ENCODE assay signal across 28 cellular contexts in the genomic region with DNA sequence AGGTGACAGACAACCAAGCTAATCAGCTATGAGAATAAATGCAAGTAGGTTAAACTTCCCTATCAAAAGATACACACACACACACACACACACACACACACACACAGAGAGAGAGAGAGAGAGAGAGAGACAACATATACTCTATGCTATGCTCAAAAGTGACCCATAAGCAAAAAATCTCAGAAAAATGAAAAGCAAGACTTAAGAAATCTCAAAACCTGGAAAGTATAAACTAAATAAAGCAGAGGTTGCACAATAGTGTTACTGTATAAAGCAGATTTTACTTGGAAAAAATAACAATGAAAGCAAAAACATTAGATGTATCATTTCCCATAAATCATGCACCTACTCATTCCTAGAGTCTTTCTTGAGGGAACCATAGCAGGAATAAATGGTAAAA.
DNase-seq lines count a peak whose midpoint lies in the region; ATAC-seq and TF ChIP-seq lines count a peak whose summit lies in the region.
"Had no signal": no experiment of that assay in that cellular context is flagged by ENCODE, and none has a peak within 500 bp of the region (broad histone marks: within the 10 kb centered on the region; RNA-seq: fewer than 3 reads in every experiment).

No MANE protein-coding gene starts in this region.

- no peaks in the 10 kb centered on the region for H4K20me1 ChIP-seq in IMR-90 (ENCODE audit: insufficient read depth, low read length)

- H3K4me1 ChIP-seq in IMR-90 (ENCODE audit: control insufficient read depth, insufficient read depth, low read length) (0 out of 2 replicates have a peak, but pooled peaks cover 3% of the 10 kb centered on the region), trophoblast cell (ENCODE audit: control insufficient read depth in 1 of 2, insufficient read depth in 2 of 2, low read length in 2 of 2) (no peaks in the 10 kb centered on the region)

- no peak overlapping the region for H2BK12ac ChIP-seq in trophoblast cell (ENCODE audit: low read length)

- no peak overlapping the region for H2BK5ac ChIP-seq in IMR-90 (ENCODE audit: low read depth, low read length, poor library complexity, severe bottlenecking)
- no peak overlapping the region for H2BK5ac ChIP-seq in trophoblast cell (ENCODE audit: low read depth, low read length, poor library complexity)

- H3K56ac ChIP-seq in IMR-90 (ENCODE audit: extremely low read depth, insufficient read depth, low read length) = no peak overlapping the region

- ATAC-seq in IMR-90 (ENCODE audit: low read depth) = peak; percentile 64
- ATAC-seq in HG02610 (IDR thresholded peaks at IDR 0.05; ENCODE audit: unreplicated experiment) = no peak
- ATAC-seq in GM19023 (IDR thresholded peaks at IDR 0.05; ENCODE audit: unreplicated experiment) = no peak
- ATAC-seq: HCT116 had no signal

- intact Hi-C loops in IMR-90 (cut with micrococcal nuclease) = no loop called here

- no peak overlapping the region for H3K4me2 ChIP-seq in IMR-90 (ENCODE audit: low read depth, low read length)
- no peak overlapping the region for H3K4me2 ChIP-seq in trophoblast cell (ENCODE audit: low read length)

- H3K27ac ChIP-seq in IMR-90 (ENCODE audit: insufficient read depth, low read length) (no peak overlapping the region), trophoblast cell (ENCODE audit: low read depth, low read length) (no peak overlapping the region)
- H3K27ac ChIP-seq: HL-60, SK-N-MC had no signal

- dilution Hi-C loops in IMR-90 (cut with HindIII; ENCODE audit: low sequenced_read_pairs, unreplicated experiment) = no loop called here

- no peak overlapping the region for H2BK15ac ChIP-seq in IMR-90 (ENCODE audit: low read depth, low read length)

- BruUV-seq in IMR-90 (replicated peaks; lab: Mats Ljungman, UMichigan) = no TSS peak

- H4K12ac ChIP-seq in trophoblast cell (ENCODE audit: low read depth, low read length) = no peak overlapping the region

- H3K4me3 ChIP-seq in AG09309 (ENCODE audit: control insufficient read depth, low read depth, low read length) (no peak overlapping the region), IMR-90 (ENCODE audit: insufficient read depth, low read depth, low read length) (no peak overlapping the region), fibroblast of the aortic adventitia (ENCODE audit: low read depth, low read length) (no peak overlapping the region), trophoblast cell (ENCODE audit: low read depth, low read length) (no peak overlapping the region)
- H3K4me3 ChIP-seq: SK-N-MC had no signal

- H3K27me3 ChIP-seq in IMR-90 (ENCODE audit: control insufficient read depth, insufficient read depth, low read length) (no peaks in the 10 kb centered on the region), trophoblast cell (ENCODE audit: insufficient read depth, low read length) (no peaks in the 10 kb centered on the region)

- H3K9me1 ChIP-seq in IMR-90 (ENCODE audit: insufficient read depth, low read length) = no peaks in the 10 kb centered on the region

- TF ChIP-seq RAD21 in IMR-90 (IDR thresholded peaks at IDR 0.05; ENCODE audit: low read length) = no peak

- no peak overlapping the region for H3K4ac ChIP-seq in IMR-90 (ENCODE audit: low read depth, low read length)
- H3K4ac ChIP-seq in trophoblast cell (ENCODE audit: low read depth, low read length) = no peak overlapping the region

- H3K9ac ChIP-seq in IMR-90 (ENCODE audit: low read depth, low read length) (no peak overlapping the region), trophoblast cell (ENCODE audit: low read length) (no peak overlapping the region)

- CTCF ChIA-PET in IMR-90 (lab: Yijun Ruan, JAX) = no interaction called here

- POLR2A ChIA-PET in IMR-90 (lab: Charles Lee; ENCODE audit: unreplicated experiment) = no interaction called here

- no peak overlapping the region for H4K5ac ChIP-seq in IMR-90 (ENCODE audit: low read depth, low read length)

- no peak overlapping the region for H4K91ac ChIP-seq in IMR-90 (ENCODE audit: insufficient read depth, low read depth, low read length)
- no peak overlapping the region for H4K91ac ChIP-seq in trophoblast cell (ENCODE audit: low read depth, low read length)

- H2BK20ac ChIP-seq in IMR-90 (ENCODE audit: low read depth, low read length) = no peak overlapping the region

- H2AK5ac ChIP-seq in IMR-90 (ENCODE audit: low read depth, low read length) (no peak overlapping the region), trophoblast cell (ENCODE audit: low read length) (no peak overlapping the region)

- no peak overlapping the region for H2BK120ac ChIP-seq in IMR-90 (ENCODE audit: low read depth, low read length)
- H2BK120ac ChIP-seq in trophoblast cell (ENCODE audit: insufficient read depth, low read length, poor library complexity) = no peak overlapping the region

- H4K8ac ChIP-seq in IMR-90 (ENCODE audit: low read depth in 2 of 2, low read length in 2 of 2) (no peak overlapping the region), trophoblast cell (ENCODE audit: low read depth, low read length) (no peak overlapping the region)

- no peak for TF ChIP-seq CTCF in AG09309 (IDR thresholded peaks at IDR 0.05; ENCODE audit: control insufficient read depth, insufficient read depth, low read depth, low read length, missing control alignments)
- no peak for TF ChIP-seq CTCF in IMR-90 (conservative IDR thresholded peaks at IDR 0.05; ENCODE audit: low read depth, low read length)
- TF ChIP-seq CTCF in fibroblast of the aortic adventitia (IDR thresholded peaks at IDR 0.05; ENCODE audit: insufficient read depth, low read length) = no peak

- H3K18ac ChIP-seq in IMR-90 (ENCODE audit: low read depth, low read length) (no peak overlapping the region), trophoblast cell (ENCODE audit: low read length) (no peak overlapping the region)

- H3K36me3 ChIP-seq in IMR-90 (ENCODE audit: control insufficient read depth, insufficient read depth, low read length) = no peaks in the 10 kb centered on the region
- H3K36me3 ChIP-seq in trophoblast cell (ENCODE audit: control insufficient read depth in 1 of 2, insufficient read depth in 2 of 2, low read length in 2 of 2) = no peaks in the 10 kb centered on the region

- H3K79me1 ChIP-seq in IMR-90 (ENCODE audit: low read depth in 1 of 2, low read length in 2 of 2) (no peaks in the 10 kb centered on the region), trophoblast cell (ENCODE audit: low read length) (no peaks in the 10 kb centered on the region)

- H2AK9ac ChIP-seq in IMR-90 (replicated peaks; ENCODE audit: low read depth, low read length, poor library complexity) = no peak overlapping the region

- H3K23ac ChIP-seq in IMR-90 (ENCODE audit: low read depth, low read length) = no peak overlapping the region
- no peak overlapping the region for H3K23ac ChIP-seq in trophoblast cell (ENCODE audit: low read length)

- H3K79me2 ChIP-seq in trophoblast cell (ENCODE audit: control insufficient read depth, insufficient read depth, low read length, poor library complexity) = no peaks in the 10 kb centered on the region

- DNase-seq in AG09309 (ENCODE audit: low read depth) (peak; percentile 34), IMR-90 (peak; percentile 81), dedifferentiated amniotic fluid mesenchymal stem cell (ENCODE audit: extremely low spot score) (peak; percentile 51), fibroblast of the aortic adventitia (ENCODE audit: low read depth) (peak; percentile 77), trophoblast cell (no peak)
- no peak for DNase-seq in activated T-cell treated with anti-CD3 and anti-CD28 coated beads, Interleukin-2, amount 50 U/mL, for 1 hour
- DNase-seq: 8988T; ACHN; C1 segment of cervical spinal cord; CD4-positive, alpha-beta memory T cell; COR-L47; EL; GDM1; NCI-H1092 treated with DMSO at 0.1 percent for 48 hours; NCI-H1436; NCI-H187; NCI-H2081 treated with DMSO at 0.1 percent for 48 hours; NCI-H2171; NCI-H345; NCI-H510A treated with DMSO at 0.1 percent for 48 hours; NCI-H748 treated with DMSO at 0.1 percent for 48 hours; SIG-M5; SW 1271 had no signal

- H3K14ac ChIP-seq in IMR-90 (replicated peaks; ENCODE audit: low read depth, low read length) (no peak overlapping the region), trophoblast cell (ENCODE audit: low read length) (no peak overlapping the region)

- H2AFZ ChIP-seq in IMR-90 (replicated peaks; ENCODE audit: low read length, poor library complexity) (no peak overlapping the region), trophoblast cell (ENCODE audit: insufficient read depth, low read length, poor library complexity) (no peak overlapping the region)

- no peak for TF ChIP-seq POLR2A in IMR-90 (IDR thresholded peaks at IDR 0.05; ENCODE audit: low read depth, low read length)

- in situ Hi-C loops in IMR-90 (cut with MboI; ENCODE audit: low sequenced_read_pairs) = no loop called here

- 0 out of 2 replicates have a peak, but pooled peaks cover 4% of the 10 kb centered on the region for H3K9me3 ChIP-seq in IMR-90 (ENCODE audit: control insufficient read depth, insufficient read depth, low read length)
- no peaks in the 10 kb centered on the region for H3K9me3 ChIP-seq in trophoblast cell (ENCODE audit: insufficient read depth, low read depth, low read length)

TF ChIP-seq in IMR-90, 13 proteins besides CTCF, POLR2A, EP300 and RAD21:
- TF ChIP-seq FOS (IDR thresholded peaks at IDR 0.05; ENCODE audit: low read depth, low read length) (no peak), CHD1 (IDR thresholded peaks at IDR 0.05; ENCODE audit: low read depth, low read length) (no peak), CEBPB (IDR thresholded peaks at IDR 0.05; ENCODE audit: low read depth, low read length) (peak; percentile 97), NFE2L2 (IDR thresholded peaks at IDR 0.05; ENCODE audit: low read depth, low read length) (no peak), MAFK (IDR thresholded peaks at IDR 0.05; ENCODE audit: low read depth, low read length) (peak; percentile 34; the same call in 1 of the 2 replicates), MXI1 (IDR thresholded peaks at IDR 0.05; ENCODE audit: borderline replicate concordance, low read depth, low read length) (no peak), MAZ (IDR thresholded peaks at IDR 0.05; ENCODE audit: borderline replicate concordance, low read depth, low read length) (no peak), RFX5 (IDR thresholded peaks at IDR 0.05; ENCODE audit: low read depth, low read length) (no peak), BHLHE40 (IDR thresholded peaks at IDR 0.05; ENCODE audit: low read depth, low read length) (no peak)
- TF ChIP-seq, protein P1, sequence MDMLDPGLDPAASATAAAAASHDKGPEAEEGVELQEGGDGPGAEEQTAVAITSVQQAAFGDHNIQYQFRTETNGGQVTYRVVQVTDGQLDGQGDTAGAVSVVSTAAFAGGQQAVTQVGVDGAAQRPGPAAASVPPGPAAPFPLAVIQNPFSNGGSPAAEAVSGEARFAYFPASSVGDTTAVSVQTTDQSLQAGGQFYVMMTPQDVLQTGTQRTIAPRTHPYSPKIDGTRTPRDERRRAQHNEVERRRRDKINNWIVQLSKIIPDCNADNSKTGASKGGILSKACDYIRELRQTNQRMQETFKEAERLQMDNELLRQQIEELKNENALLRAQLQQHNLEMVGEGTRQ (IDR thresholded peaks at IDR 0.05; ENCODE audit: low read depth, low read length) = no peak

Comparison
In these comparisons a context has a peak if more than half of its experiments do, and no peak if none do; other contexts are left out.
1. DNase-seq: peak in AG09309 (single experiment), IMR-90 (single experiment), dedifferentiated amniotic fluid mesenchymal stem cell (single experiment) and fibroblast of the aortic adventitia (single experiment); none in activated T-cell treated with anti-CD3 and anti-CD28 coated beads, Interleukin-2, amount 50 U/mL, for 1 hour (single experiment) and trophoblast cell (0 of 2).